Comparison of ENCODE assay signal across 10 cellular contexts in the genomic region with DNA sequence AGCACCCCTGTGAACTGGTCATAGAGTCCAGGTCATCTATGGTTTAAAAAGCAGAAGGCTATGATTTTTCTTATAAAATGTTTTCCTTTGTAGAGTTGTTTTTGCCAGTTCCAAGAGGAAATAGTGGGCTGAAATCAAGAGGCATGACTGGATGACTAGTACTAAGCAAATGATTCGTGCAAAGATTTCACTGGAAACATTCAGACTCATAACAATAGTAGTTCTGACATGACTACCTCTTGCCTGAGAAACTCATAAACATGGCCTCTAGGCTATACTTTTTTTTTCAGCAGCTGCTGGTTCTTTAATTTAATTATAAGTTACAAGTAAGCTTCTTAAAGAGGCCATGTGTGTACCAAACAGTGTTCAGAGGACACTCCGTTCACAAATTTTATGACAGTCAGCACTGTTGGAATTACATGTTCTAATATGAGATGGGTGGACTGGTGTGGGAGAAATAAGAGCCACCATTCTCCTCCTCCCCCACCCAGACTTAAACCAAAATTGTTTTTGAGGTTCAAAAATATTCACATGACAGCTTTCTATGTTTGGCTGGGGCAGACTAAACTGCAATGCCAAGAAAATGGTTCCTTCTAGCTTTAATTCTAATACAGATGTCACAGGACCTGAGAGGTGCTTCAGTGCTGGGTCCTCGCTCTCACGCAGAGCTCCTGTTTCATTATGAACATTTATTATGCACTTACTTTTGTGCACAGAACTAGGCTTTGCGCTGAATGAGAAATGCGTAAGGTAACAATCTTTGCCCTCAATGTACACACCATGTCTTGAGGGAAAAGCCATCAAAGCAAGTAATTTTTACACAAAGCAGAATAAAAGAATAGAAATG.
A peak's percentile ranks its signal among the peaks of the same experiment; 100 is the strongest.
DNase-seq lines count a peak whose midpoint lies in the region; ATAC-seq, FAIRE-seq and TF ChIP-seq lines count a peak whose summit lies in the region.
"Had no signal": no experiment of that assay in that cellular context is flagged by ENCODE, and none has a peak within 500 bp of the region (broad histone marks: within the 10 kb centered on the region; RNA-seq: fewer than 3 reads in every experiment).

No MANE protein-coding gene starts in this region.

- H3K4me2 ChIP-seq in MM.1S (ENCODE audit: low read depth, low read length), result no peak overlapping the region

- H3K4me3 ChIP-seq in fibroblast of villous mesenchyme (ENCODE audit: low read depth, low read length) (no peak overlapping the region), MM.1S (ENCODE audit: low read length) (no peak overlapping the region), brain microvascular endothelial cell (ENCODE audit: low read depth, low read length) (no peak overlapping the region)

- TF ChIP-seq CTCF in fibroblast of villous mesenchyme (IDR thresholded peaks at IDR 0.05; ENCODE audit: insufficient read depth, low read depth, low read length), result no peak
- no peak for TF ChIP-seq CTCF in MM.1S (IDR thresholded peaks at IDR 0.05; ENCODE audit: low read length)
- no peak for TF ChIP-seq CTCF in brain microvascular endothelial cell (IDR thresholded peaks at IDR 0.05; ENCODE audit: low read depth, low read length, missing control alignments)

- in situ Hi-C loops in brain microvascular endothelial cell (cut with HindIII; ENCODE audit: low pct_ligation_motif_present, low sequenced_read_pairs), result no loop called here

- no peak overlapping the region for H3K27ac ChIP-seq in MM.1S (ENCODE audit: low read length)
- H3K27ac ChIP-seq in brain microvascular endothelial cell, result no peak overlapping the region

- H3K27me3 ChIP-seq in MM.1S (replicated peaks; ENCODE audit: insufficient read depth, low read length) (no peaks in the 10 kb centered on the region), brain microvascular endothelial cell (replicated peaks) (no peaks in the 10 kb centered on the region)

- ATAC-seq in GM21528 (IDR thresholded peaks at IDR 0.05; ENCODE audit: low FRiP score, unreplicated experiment) (peak; percentile 52), HG03442 (IDR thresholded peaks at IDR 0.05; ENCODE audit: unreplicated experiment) (peak; percentile 61)

- H3K36me3 ChIP-seq in MM.1S (replicated peaks; ENCODE audit: insufficient read depth, low read length) (no peaks in the 10 kb centered on the region), brain microvascular endothelial cell (replicated peaks) (no peaks in the 10 kb centered on the region)

- H3K4me1 ChIP-seq in MM.1S (ENCODE audit: low read length), result peaks cover 9% of the 10 kb centered on the region; the same call in 1 of the 2 replicates

- H3K9me3 ChIP-seq in MM.1S (replicated peaks; ENCODE audit: insufficient read depth, low read length), result no peaks in the 10 kb centered on the region

- H3F3A ChIP-seq in MM.1S (ENCODE audit: insufficient read depth, low read length), result no peaks in the 10 kb centered on the region

- H3K79me2 ChIP-seq in MM.1S (ENCODE audit: low read length), result no peaks in the 10 kb centered on the region

- no peaks in the 10 kb centered on the region for H3K9me2 ChIP-seq in MM.1S (replicated peaks; ENCODE audit: insufficient read depth, low read length)

- DNase-seq in GM18507 (ENCODE audit: extremely low spot score, insufficient read length, low read depth) (no peak), fibroblast of villous mesenchyme (ENCODE audit: low read depth) (peak; percentile 23), MM.1S (no peak), NCI-H774 (lab: John Stamatoyannopoulos, UW) (no peak), brain microvascular endothelial cell (no peak)
- no peak for DNase-seq in stimulated activated CD4-positive, alpha-beta T cell treated with anti-CD3 and anti-CD28 coated beads, Interleukin-4, amount 100 ng/mL, for 1 hour
- DNase-seq: dermis blood vessel endothelial cell, NCI-H1694 had no signal

- no peaks in the 10 kb centered on the region for H4K20me1 ChIP-seq in MM.1S (ENCODE audit: insufficient read depth, low read length)

- H2AFZ ChIP-seq in MM.1S (ENCODE audit: low read length), result no peak overlapping the region

- FAIRE-seq in GM18507 (lab: Jason Lieb, UNC), result peak; percentile 21

- no peak overlapping the region for H3K9ac ChIP-seq in MM.1S (ENCODE audit: low read length)
